Comparison of ENCODE assay signal across 8 cellular contexts in genomic region chr3:123067689-123068226, GRCh38. TPM values are rescaled to one million over a fixed set of nuclear protein-coding genes. Genes with fewer than 3 reads are reported as not detected.
DNase-seq lines count a peak whose midpoint lies in the region; ATAC-seq lines count a peak whose summit lies in the region.

No MANE protein-coding gene starts in this region.

- H3K27ac Mint-ChIP-seq in activated CD4-positive, alpha-beta T cell treated with anti-CD3 and anti-CD28 coated beads, Interleukin-2, amount 10 ng/mL, durations not matched to agents 7 days and 5 days = peak overlapping the region; percentile 72

- ATAC-seq in HG03103 (IDR thresholded peaks at IDR 0.05; ENCODE audit: low read depth, unreplicated experiment) (peak; percentile 24), left ventricle myocardium superior (peak; percentile 32), GM19397 (IDR thresholded peaks at IDR 0.05; ENCODE audit: unreplicated experiment) (no peak), GM21529 (IDR thresholded peaks at IDR 0.05; ENCODE audit: unreplicated experiment) (no peak)

- H3K36me3 Mint-ChIP-seq in activated CD4-positive, alpha-beta T cell treated with anti-CD3 and anti-CD28 coated beads, Interleukin-2, amount 10 ng/mL, durations not matched to agents 7 days and 5 days (ENCODE audit: low read depth) = no peaks in the 10 kb centered on the region

- CTCF ChIA-PET in activated CD4-positive, alpha-beta T cell treated with anti-CD3 and anti-CD28 coated beads, Interleukin-2, amount 10 ng/mL, durations not matched to agents 7 days and 5 days (lab: Charles Lee) = interaction anchor here (1.6 to 2.0 kb wide), 3 partner anchors 9 to 242 kb away, joined by 3 to 8 read pairs (median 4); no protein-coding TSS in a partner anchor

- no peaks in the 10 kb centered on the region for H3K9me3 Mint-ChIP-seq in activated CD4-positive, alpha-beta T cell treated with anti-CD3 and anti-CD28 coated beads, Interleukin-2, amount 10 ng/mL, durations not matched to agents 7 days and 5 days

- POLR2A ChIA-PET in activated CD4-positive, alpha-beta T cell treated with anti-CD3 and anti-CD28 coated beads, Interleukin-2, amount 10 ng/mL, durations not matched to agents 7 days and 5 days (lab: Charles Lee) = interaction anchor here (0.5 kb wide), 1 partner anchor 334 kb away, joined by 3 read pairs; no protein-coding TSS in a partner anchor

- peak; percentile 0 for DNase-seq in activated CD8-positive, alpha-beta memory T cell treated with anti-CD3 and anti-CD28 coated beads, Interleukin-2, amount 50 U/mL, for 24 hours (ENCODE audit: extremely low read depth)
- DNase-seq in activated CD8-positive, alpha-beta memory T cell treated with anti-CD3 and anti-CD28 coated beads, Interleukin-2, amount 50 U/mL, for 48 hours = no peak
- DNase-seq in activated CD4-positive, alpha-beta T cell treated with anti-CD3 and anti-CD28 coated beads, Interleukin-2, amount 10 ng/mL, durations not matched to agents 7 days and 5 days = no peak
- DNase-seq in left ventricle myocardium superior = no peak
- peak; percentile 9 to 14 for DNase-seq in stimulated activated CD8-positive, alpha-beta memory T cell treated with anti-CD3 and anti-CD28 coated beads, Interleukin-15, amount 100 ng/mL, for 48 hours (ENCODE audit: low read depth in 2 of 2)

- intact Hi-C loops in left ventricle myocardium superior (cut with micrococcal nuclease) = no loop called here

- peaks cover 49% of the 10 kb centered on the region for H3K4me1 Mint-ChIP-seq in activated CD4-positive, alpha-beta T cell treated with anti-CD3 and anti-CD28 coated beads, Interleukin-2, amount 10 ng/mL, durations not matched to agents 7 days and 5 days

- H3K27me3 Mint-ChIP-seq in activated CD4-positive, alpha-beta T cell treated with anti-CD3 and anti-CD28 coated beads, Interleukin-2, amount 10 ng/mL, durations not matched to agents 7 days and 5 days = peaks cover 5% of the 10 kb centered on the region

- H3K4me3 Mint-ChIP-seq in activated CD4-positive, alpha-beta T cell treated with anti-CD3 and anti-CD28 coated beads, Interleukin-2, amount 10 ng/mL, durations not matched to agents 7 days and 5 days = peak overlapping the region; percentile 76

RNA-seq across cellular contexts. Expression of gene PDIA5, which starts 0.9 kb away (rescaled TPM):
- 10 to 100 TPM; 10.5 to 12.3 TPM for total RNA-seq in activated CD4-positive, alpha-beta T cell treated with anti-CD3 and anti-CD28 coated beads, Interleukin-2, amount 10 ng/mL, durations not matched to agents 7 days and 5 days
- 4.8 TPM for total RNA-seq in left ventricle myocardium superior

RNA-seq across cellular contexts. Expression of gene SEMA5B, which starts 40.2 kb away (rescaled TPM):
- total RNA-seq in activated CD4-positive, alpha-beta T cell treated with anti-CD3 and anti-CD28 coated beads, Interleukin-2, amount 10 ng/mL, durations not matched to agents 7 days and 5 days = not detected
- 4.2 TPM for total RNA-seq in left ventricle myocardium superior

Comparison
In these comparisons a context has a peak if more than half of its experiments do, and no peak if none do; other contexts are left out.
1. DNase-seq: peak in activated CD8-positive, alpha-beta memory T cell treated with anti-CD3 and anti-CD28 coated beads, Interleukin-2, amount 50 U/mL, for 24 hours (single experiment) and stimulated activated CD8-positive, alpha-beta memory T cell treated with anti-CD3 and anti-CD28 coated beads, Interleukin-15, amount 100 ng/mL, for 48 hours (2 of 2); none in activated CD8-positive, alpha-beta memory T cell treated with anti-CD3 and anti-CD28 coated beads, Interleukin-2, amount 50 U/mL, for 48 hours (single experiment), activated CD4-positive, alpha-beta T cell treated with anti-CD3 and anti-CD28 coated beads, Interleukin-2, amount 10 ng/mL, durations not matched to agents 7 days and 5 days (single experiment) and left ventricle myocardium superior (single experiment).
2. ATAC-seq: peak in HG03103 (single experiment) and left ventricle myocardium superior (single experiment); none in GM19397 (single experiment) and GM21529 (single experiment).